Comparison of ENCODE assay signal across 15 cellular contexts in the genomic region with DNA sequence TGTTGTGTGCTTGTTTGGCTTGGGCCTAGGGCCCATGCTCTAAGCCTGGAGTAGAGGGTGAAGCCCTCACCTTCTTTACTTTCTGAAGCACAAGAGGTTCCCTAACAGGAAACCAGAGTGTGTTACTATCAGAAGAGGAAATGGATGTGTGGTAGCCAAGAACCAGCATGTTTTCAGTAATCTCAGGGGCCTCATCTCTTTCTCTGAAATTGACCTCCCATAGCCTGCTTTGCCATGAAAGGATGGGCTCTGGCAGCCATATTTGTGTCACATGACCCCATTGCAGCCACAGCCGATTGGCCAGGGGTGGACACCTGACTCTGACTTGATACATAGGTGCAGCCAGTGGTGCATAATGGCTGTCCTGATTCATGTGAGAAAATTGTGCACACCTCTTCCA. TPM values are rescaled to one million over a fixed set of nuclear protein-coding genes. Genes with fewer than 3 reads are reported as not detected.
DNase-seq lines count a peak whose midpoint lies in the region; ATAC-seq and TF ChIP-seq lines count a peak whose summit lies in the region.
"Had no signal": no experiment of that assay in that cellular context is flagged by ENCODE, and none has a peak within 500 bp of the region (broad histone marks: within the 10 kb centered on the region; RNA-seq: fewer than 3 reads in every experiment).

No MANE protein-coding gene starts in this region.

- H3K4me3 ChIP-seq in PC-9 (no peak overlapping the region), upper lobe of right lung (no peak overlapping the region), lower leg skin (ENCODE audit: low read depth, poor library complexity, severe bottlenecking) (no peak overlapping the region)

- peak; percentile 33 for DNase-seq in stimulated activated CD4-positive, alpha-beta T cell treated with anti-CD3 and anti-CD28 coated beads, Interleukin-15, amount 100 ng/mL, for 24 hours
- no peak for DNase-seq in stimulated activated CD4-positive, alpha-beta T cell treated with anti-CD3 and anti-CD28 coated beads, Interleukin-2, amount 100 ng/mL, for 48 hours
- no peak for DNase-seq in PC-9
- DNase-seq in activated naive CD8-positive, alpha-beta T cell treated with anti-CD3 and anti-CD28 coated beads, Interleukin-2, amount 50 U/mL, for 24 hours = peak; percentile 18
- peak; percentile 64 for DNase-seq in upper lobe of right lung
- no peak for DNase-seq in left cardiac atrium
- DNase-seq in lower leg skin (ENCODE audit: low spot score in 2 of 2) = no peak
- DNase-seq: amniotic stem cell, BE2C, dermis blood vessel endothelial cell, NCI-H1694, NCI-H774 had no signal

- H3K27ac ChIP-seq in PC-9 (no peak overlapping the region), upper lobe of right lung (no peak overlapping the region)

- H3K27ac Mint-ChIP-seq in activated naive CD8-positive, alpha-beta T cell treated with anti-CD3 and anti-CD28 coated beads, Interleukin-2, amount 50 U/mL, for 24 hours = no peak overlapping the region

- H3K9me2 ChIP-seq in PC-9 (ENCODE audit: insufficient read depth) = no peaks in the 10 kb centered on the region

- no peak for TF ChIP-seq POLR2A in lower leg skin (IDR thresholded peaks at IDR 0.05)

- peaks cover 5% of the 10 kb centered on the region for H3K27me3 Mint-ChIP-seq in activated naive CD8-positive, alpha-beta T cell treated with anti-CD3 and anti-CD28 coated beads, Interleukin-2, amount 50 U/mL, for 24 hours

- H3K27me3 ChIP-seq in PC-9 (ENCODE audit: insufficient read depth, low read depth) (no peaks in the 10 kb centered on the region), upper lobe of right lung (peaks cover 8% of the 10 kb centered on the region)
- H3K27me3 ChIP-seq: BE2C had no signal

- intact Hi-C loops in PC-9 (cut with micrococcal nuclease; ENCODE audit: unreplicated experiment) = no loop called here
- intact Hi-C loops in upper lobe of right lung (cut with DNase I) = no loop called here
- intact Hi-C loops in left cardiac atrium (cut with DNase I) = no loop called here
- intact Hi-C loops in lower leg skin (cut with DNase I; ENCODE audit: low total_unique reads) = no loop called here

- H3K36me3 ChIP-seq in PC-9 (ENCODE audit: low read depth) (no peaks in the 10 kb centered on the region), upper lobe of right lung (peaks cover 18% of the 10 kb centered on the region)
- H3K36me3 ChIP-seq: BE2C had no signal

- H2AFZ ChIP-seq in PC-9 = no peak overlapping the region

- H3K9me3 Mint-ChIP-seq in activated naive CD8-positive, alpha-beta T cell treated with anti-CD3 and anti-CD28 coated beads, Interleukin-2, amount 50 U/mL, for 24 hours = no peaks in the 10 kb centered on the region

- TF ChIP-seq CTCF in PC-9 (conservative IDR thresholded peaks at IDR 0.05) = no peak
- no peak for TF ChIP-seq CTCF in upper lobe of right lung (IDR thresholded peaks at IDR 0.05)
- TF ChIP-seq CTCF in lower leg skin (IDR thresholded peaks at IDR 0.05) = no peak

- H3K79me2 ChIP-seq in PC-9 (ENCODE audit: low read depth) = no peaks in the 10 kb centered on the region

- peaks cover 11% of the 10 kb centered on the region for H3K4me1 Mint-ChIP-seq in activated naive CD8-positive, alpha-beta T cell treated with anti-CD3 and anti-CD28 coated beads, Interleukin-2, amount 50 U/mL, for 24 hours

- no peak for ATAC-seq in activated naive CD8-positive, alpha-beta T cell treated with anti-CD3 and anti-CD28 coated beads, Interleukin-2, amount 50 U/mL, for 24 hours
- peak; percentile 4 for ATAC-seq in upper lobe of right lung
- ATAC-seq in GM18907 (IDR thresholded peaks at IDR 0.05; ENCODE audit: unreplicated experiment) = no peak
- no peak for ATAC-seq in left cardiac atrium

- H3K4me2 ChIP-seq in PC-9 = no peak overlapping the region

- peaks cover 3% of the 10 kb centered on the region; the same call in 1 of the 2 replicates for H3F3A ChIP-seq in PC-9 (ENCODE audit: insufficient read depth, low read depth)

- no peak overlapping the region for H3K4me3 Mint-ChIP-seq in activated naive CD8-positive, alpha-beta T cell treated with anti-CD3 and anti-CD28 coated beads, Interleukin-2, amount 50 U/mL, for 24 hours

- POLR2A ChIA-PET in PC-9 (lab: Charles Lee; ENCODE audit: unreplicated experiment) = no interaction called here

- H3K36me3 Mint-ChIP-seq in activated naive CD8-positive, alpha-beta T cell treated with anti-CD3 and anti-CD28 coated beads, Interleukin-2, amount 50 U/mL, for 24 hours (ENCODE audit: low read depth) = no peaks in the 10 kb centered on the region

- H3K9me3 ChIP-seq in PC-9 (ENCODE audit: insufficient read depth, low read depth) (no peaks in the 10 kb centered on the region), upper lobe of right lung (no peaks in the 10 kb centered on the region)
- H3K9me3 ChIP-seq: BE2C had no signal

- 80 to 94% methylated on average over 1 of the region's 1 CpG for WGBS in lower leg skin, 2 donors

- BruUV-seq in PC-9 (replicated peaks; lab: Mats Ljungman, UMichigan) = TSS peak; percentile 15

- H4K20me1 ChIP-seq in PC-9 (ENCODE audit: insufficient read depth) = no peaks in the 10 kb centered on the region

- CTCF ChIA-PET in PC-9 (lab: Charles Lee) = no interaction called here

- no peaks in the 10 kb centered on the region for H3K4me1 ChIP-seq in PC-9 (replicated peaks; ENCODE audit: insufficient read depth)
- peaks cover 32% of the 10 kb centered on the region for H3K4me1 ChIP-seq in upper lobe of right lung
- H3K4me1 ChIP-seq: BE2C had no signal

RNA-seq across cellular contexts. Expression of a gene that starts 18.6 kb away (rescaled TPM):
- not detected in 2 replicates for total RNA-seq in PC-9 (2021)
- not detected for total RNA-seq in upper lobe of right lung
- under 1 TPM in 1 of 2 donors, not detected in 1; 0.24 TPM for total RNA-seq in left cardiac atrium
- total RNA-seq in lower leg skin = not detected
- total RNA-seq: dermis blood vessel endothelial cell, mononuclear cell, pulmonary artery endothelial cell had no signal

RNA-seq across cellular contexts. Expression of a gene that starts 46.0 kb away (rescaled TPM):
- total RNA-seq in PC-9 (2021) = 32.3 and 33.1 TPM in 2 replicates
- 31.8 TPM for total RNA-seq in upper lobe of right lung
- total RNA-seq in left cardiac atrium = 10 to 100 TPM; 29.5 to 29.8 TPM
- total RNA-seq in lower leg skin = 10 to 100 TPM in 3 of 4 donors, 1 to 10 TPM in 1; 7.0 to 24.3 (median 19.9) TPM

Comparison
In these comparisons a context has a peak if more than half of its experiments do, and no peak if none do; other contexts are left out.
1. DNase-seq: peak in stimulated activated CD4-positive, alpha-beta T cell treated with anti-CD3 and anti-CD28 coated beads, Interleukin-15, amount 100 ng/mL, for 24 hours (single experiment), activated naive CD8-positive, alpha-beta T cell treated with anti-CD3 and anti-CD28 coated beads, Interleukin-2, amount 50 U/mL, for 24 hours (single experiment) and upper lobe of right lung (single experiment); none in stimulated activated CD4-positive, alpha-beta T cell treated with anti-CD3 and anti-CD28 coated beads, Interleukin-2, amount 100 ng/mL, for 48 hours (0 of 2), PC-9 (0 of 2), left cardiac atrium (single experiment) and lower leg skin (0 of 2).